In the genomic region with DNA sequence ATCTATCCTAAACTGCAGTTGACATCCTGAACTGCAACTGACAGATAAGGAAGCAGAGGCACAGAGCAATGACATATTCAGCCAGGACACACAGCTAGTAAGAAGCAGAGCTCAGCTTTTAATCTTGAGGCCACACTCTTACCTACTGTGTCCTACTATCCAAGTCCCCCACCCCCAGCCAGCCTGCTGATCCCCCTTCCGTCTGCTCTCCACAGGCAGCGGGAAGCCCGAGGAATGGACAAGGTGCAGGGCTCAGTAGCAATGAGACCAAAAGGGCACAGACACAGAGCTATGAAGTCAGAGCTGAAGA, we compare ENCODE assay signal across 1 cellular context.
TF ChIP-seq lines count a peak whose summit lies in the region.

No MANE protein-coding gene starts in this region.

TF ChIP-seq in K562, 482 proteins besides CTCF, POLR2A, EP300 and RAD21 (continued from another document and continues in another):
- no peak for TF ChIP-seq SRSF9 (IDR thresholded peaks at IDR 0.05; ENCODE audit: borderline replicate concordance, low read depth, low read length)
- no peak for TF ChIP-seq NUFIP1 (IDR thresholded peaks at IDR 0.05; ENCODE audit: partially characterized antibody)
- no peak for TF ChIP-seq ZNF707 (CRISPR knock-in tag; conservative IDR thresholded peaks at IDR 0.05)
- TF ChIP-seq, protein P1, sequence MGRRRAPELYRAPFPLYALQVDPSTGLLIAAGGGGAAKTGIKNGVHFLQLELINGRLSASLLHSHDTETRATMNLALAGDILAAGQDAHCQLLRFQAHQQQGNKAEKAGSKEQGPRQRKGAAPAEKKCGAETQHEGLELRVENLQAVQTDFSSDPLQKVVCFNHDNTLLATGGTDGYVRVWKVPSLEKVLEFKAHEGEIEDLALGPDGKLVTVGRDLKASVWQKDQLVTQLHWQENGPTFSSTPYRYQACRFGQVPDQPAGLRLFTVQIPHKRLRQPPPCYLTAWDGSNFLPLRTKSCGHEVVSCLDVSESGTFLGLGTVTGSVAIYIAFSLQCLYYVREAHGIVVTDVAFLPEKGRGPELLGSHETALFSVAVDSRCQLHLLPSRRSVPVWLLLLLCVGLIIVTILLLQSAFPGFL (CRISPR knock-in tag; IDR thresholded peaks at IDR 0.05) = no peak
- peak; percentile 53; the same call in 1 of the 2 replicates for TF ChIP-seq STAT5A (IDR thresholded peaks at IDR 0.05; ENCODE audit: borderline replicate concordance, low read length)
- TF ChIP-seq BRD9 (IDR thresholded peaks at IDR 0.05; ENCODE audit: low read depth, partially characterized antibody) = peak; percentile 39
- peak; percentile 92 for TF ChIP-seq CBFA2T3 (IDR thresholded peaks at IDR 0.05)
- TF ChIP-seq THRAP3 (IDR thresholded peaks at IDR 0.05; ENCODE audit: borderline replicate concordance) = no peak
- TF ChIP-seq SIN3A (IDR thresholded peaks at IDR 0.05; ENCODE audit: borderline replicate concordance in 2 of 2, control insufficient read depth in 1 of 2, low read depth in 2 of 2, low read length in 2 of 2) = no peak
- TF ChIP-seq CREM (IDR thresholded peaks at IDR 0.05; ENCODE audit: low read depth) = no peak
- TF ChIP-seq, protein P2, sequence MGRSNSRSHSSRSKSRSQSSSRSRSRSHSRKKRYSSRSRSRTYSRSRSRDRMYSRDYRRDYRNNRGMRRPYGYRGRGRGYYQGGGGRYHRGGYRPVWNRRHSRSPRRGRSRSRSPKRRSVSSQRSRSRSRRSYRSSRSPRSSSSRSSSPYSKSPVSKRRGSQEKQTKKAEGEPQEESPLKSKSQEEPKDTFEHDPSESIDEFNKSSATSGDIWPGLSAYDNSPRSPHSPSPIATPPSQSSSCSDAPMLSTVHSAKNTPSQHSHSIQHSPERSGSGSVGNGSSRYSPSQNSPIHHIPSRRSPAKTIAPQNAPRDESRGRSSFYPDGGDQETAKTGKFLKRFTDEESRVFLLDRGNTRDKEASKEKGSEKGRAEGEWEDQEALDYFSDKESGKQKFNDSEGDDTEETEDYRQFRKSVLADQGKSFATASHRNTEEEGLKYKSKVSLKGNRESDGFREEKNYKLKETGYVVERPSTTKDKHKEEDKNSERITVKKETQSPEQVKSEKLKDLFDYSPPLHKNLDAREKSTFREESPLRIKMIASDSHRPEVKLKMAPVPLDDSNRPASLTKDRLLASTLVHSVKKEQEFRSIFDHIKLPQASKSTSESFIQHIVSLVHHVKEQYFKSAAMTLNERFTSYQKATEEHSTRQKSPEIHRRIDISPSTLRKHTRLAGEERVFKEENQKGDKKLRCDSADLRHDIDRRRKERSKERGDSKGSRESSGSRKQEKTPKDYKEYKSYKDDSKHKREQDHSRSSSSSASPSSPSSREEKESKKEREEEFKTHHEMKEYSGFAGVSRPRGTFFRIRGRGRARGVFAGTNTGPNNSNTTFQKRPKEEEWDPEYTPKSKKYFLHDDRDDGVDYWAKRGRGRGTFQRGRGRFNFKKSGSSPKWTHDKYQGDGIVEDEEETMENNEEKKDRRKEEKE (IDR thresholded peaks at IDR 0.05; ENCODE audit: borderline replicate concordance in 1 of 2, control insufficient read depth in 1 of 2, low read depth in 2 of 2, low read length in 1 of 2) = no peak
- TF ChIP-seq ZNF583 (CRISPR knock-in tag; IDR thresholded peaks at IDR 0.05) = no peak
- no peak for TF ChIP-seq THRB (CRISPR knock-in tag; conservative IDR thresholded peaks at IDR 0.05)
- no peak for TF ChIP-seq RFX1 (IDR thresholded peaks at IDR 0.05)
- TF ChIP-seq ETV6 (IDR thresholded peaks at IDR 0.05; ENCODE audit: borderline replicate concordance in 1 of 2, low read depth in 2 of 2, low read length in 1 of 2) = no peak
- TF ChIP-seq ETV6 (CRISPR knock-in tag; IDR thresholded peaks at IDR 0.05; ENCODE audit: borderline replicate concordance) = no peak
- TF ChIP-seq POLR2AphosphoS5 (IDR thresholded peaks at IDR 0.05; ENCODE audit: control insufficient read depth, insufficient read depth, low read depth, low read length) = peak; percentile 40; the same call in 1 of the 2 replicates
- no peak for TF ChIP-seq CHD4 (IDR thresholded peaks at IDR 0.05; ENCODE audit: insufficient read depth, insufficient replicate concordance, low read depth, low read length, poor library complexity, severe bottlenecking)
- TF ChIP-seq ZNF609 (CRISPR knock-in tag; IDR thresholded peaks at IDR 0.05; ENCODE audit: borderline replicate concordance) = no peak
- no peak for TF ChIP-seq ZNF408 (CRISPR knock-in tag; IDR thresholded peaks at IDR 0.05; ENCODE audit: low read depth)
- no peak for TF ChIP-seq MED1 (CRISPR knock-in tag; IDR thresholded peaks at IDR 0.05; ENCODE audit: borderline replicate concordance)
- TF ChIP-seq ZNF274 (IDR thresholded peaks at IDR 0.05; ENCODE audit: borderline replicate concordance, low read depth, low read length) = no peak
- TF ChIP-seq RBM15 (IDR thresholded peaks at IDR 0.05; ENCODE audit: insufficient read depth, low read length) = no peak
- no peak for TF ChIP-seq ZFPM2 (CRISPR knock-in tag; IDR thresholded peaks at IDR 0.05)
- TF ChIP-seq, protein P3, sequence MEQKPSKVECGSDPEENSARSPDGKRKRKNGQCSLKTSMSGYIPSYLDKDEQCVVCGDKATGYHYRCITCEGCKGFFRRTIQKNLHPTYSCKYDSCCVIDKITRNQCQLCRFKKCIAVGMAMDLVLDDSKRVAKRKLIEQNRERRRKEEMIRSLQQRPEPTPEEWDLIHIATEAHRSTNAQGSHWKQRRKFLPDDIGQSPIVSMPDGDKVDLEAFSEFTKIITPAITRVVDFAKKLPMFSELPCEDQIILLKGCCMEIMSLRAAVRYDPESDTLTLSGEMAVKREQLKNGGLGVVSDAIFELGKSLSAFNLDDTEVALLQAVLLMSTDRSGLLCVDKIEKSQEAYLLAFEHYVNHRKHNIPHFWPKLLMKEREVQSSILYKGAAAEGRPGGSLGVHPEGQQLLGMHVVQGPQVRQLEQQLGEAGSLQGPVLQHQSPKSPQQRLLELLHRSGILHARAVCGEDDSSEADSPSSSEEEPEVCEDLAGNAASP (IDR thresholded peaks at IDR 0.05) = no peak
- no peak for TF ChIP-seq SMARCA5 (IDR thresholded peaks at IDR 0.05)
- TF ChIP-seq TCF3 (CRISPR knock-in tag; IDR thresholded peaks at IDR 0.05) = peak; percentile 85
- peak; percentile 52; the same call in 1 of the 2 replicates for TF ChIP-seq PKNOX1 (IDR thresholded peaks at IDR 0.05)
- TF ChIP-seq, protein P4, sequence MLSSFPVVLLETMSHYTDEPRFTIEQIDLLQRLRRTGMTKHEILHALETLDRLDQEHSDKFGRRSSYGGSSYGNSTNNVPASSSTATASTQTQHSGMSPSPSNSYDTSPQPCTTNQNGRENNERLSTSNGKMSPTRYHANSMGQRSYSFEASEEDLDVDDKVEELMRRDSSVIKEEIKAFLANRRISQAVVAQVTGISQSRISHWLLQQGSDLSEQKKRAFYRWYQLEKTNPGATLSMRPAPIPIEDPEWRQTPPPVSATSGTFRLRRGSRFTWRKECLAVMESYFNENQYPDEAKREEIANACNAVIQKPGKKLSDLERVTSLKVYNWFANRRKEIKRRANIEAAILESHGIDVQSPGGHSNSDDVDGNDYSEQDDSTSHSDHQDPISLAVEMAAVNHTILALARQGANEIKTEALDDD (IDR thresholded peaks at IDR 0.05) = peak; percentile 73
- TF ChIP-seq FOXA1 (IDR thresholded peaks at IDR 0.05; ENCODE audit: borderline replicate concordance) = no peak
- TF ChIP-seq, protein P5, sequence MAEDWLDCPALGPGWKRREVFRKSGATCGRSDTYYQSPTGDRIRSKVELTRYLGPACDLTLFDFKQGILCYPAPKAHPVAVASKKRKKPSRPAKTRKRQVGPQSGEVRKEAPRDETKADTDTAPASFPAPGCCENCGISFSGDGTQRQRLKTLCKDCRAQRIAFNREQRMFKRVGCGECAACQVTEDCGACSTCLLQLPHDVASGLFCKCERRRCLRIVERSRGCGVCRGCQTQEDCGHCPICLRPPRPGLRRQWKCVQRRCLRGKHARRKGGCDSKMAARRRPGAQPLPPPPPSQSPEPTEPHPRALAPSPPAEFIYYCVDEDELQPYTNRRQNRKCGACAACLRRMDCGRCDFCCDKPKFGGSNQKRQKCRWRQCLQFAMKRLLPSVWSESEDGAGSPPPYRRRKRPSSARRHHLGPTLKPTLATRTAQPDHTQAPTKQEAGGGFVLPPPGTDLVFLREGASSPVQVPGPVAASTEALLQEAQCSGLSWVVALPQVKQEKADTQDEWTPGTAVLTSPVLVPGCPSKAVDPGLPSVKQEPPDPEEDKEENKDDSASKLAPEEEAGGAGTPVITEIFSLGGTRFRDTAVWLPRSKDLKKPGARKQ (CRISPR knock-in tag; IDR thresholded peaks at IDR 0.05) = no peak
- TF ChIP-seq MAFG (tag; conservative IDR thresholded peaks at IDR 0.05) = no peak
- no peak for TF ChIP-seq SOX6 (IDR thresholded peaks at IDR 0.05)
- no peak for TF ChIP-seq TEAD1 (CRISPR knock-in tag; IDR thresholded peaks at IDR 0.05)
- TF ChIP-seq MTA1 (IDR thresholded peaks at IDR 0.05; ENCODE audit: borderline replicate concordance) = no peak
- no peak for TF ChIP-seq PTBP1 (IDR thresholded peaks at IDR 0.05; ENCODE audit: low read depth, low read length)
- no peak for TF ChIP-seq MYBL2 (IDR thresholded peaks at IDR 0.05; ENCODE audit: low read depth)
- no peak for TF ChIP-seq MYBL2 (CRISPR knock-in tag; IDR thresholded peaks at IDR 0.05; ENCODE audit: borderline replicate concordance)
- TF ChIP-seq ARHGAP35 (IDR thresholded peaks at IDR 0.05; ENCODE audit: partially characterized antibody) = no peak
- TF ChIP-seq ZNF445 (CRISPR knock-in tag; IDR thresholded peaks at IDR 0.05; ENCODE audit: low read depth) = no peak
- TF ChIP-seq ESRRA (IDR thresholded peaks at IDR 0.05; ENCODE audit: borderline replicate concordance, low read depth) = no peak
- TF ChIP-seq CBFA2T2 (conservative IDR thresholded peaks at IDR 0.05) = peak; percentile 83
- TF ChIP-seq ZNF431 (CRISPR knock-in tag; IDR thresholded peaks at IDR 0.05) = no peak
- no peak for TF ChIP-seq SIX5 (IDR thresholded peaks at IDR 0.05; ENCODE audit: borderline replicate concordance in 1 of 2, insufficient read depth in 1 of 2, low read depth in 1 of 2, low read length in 2 of 2)
- TF ChIP-seq, protein P6, sequence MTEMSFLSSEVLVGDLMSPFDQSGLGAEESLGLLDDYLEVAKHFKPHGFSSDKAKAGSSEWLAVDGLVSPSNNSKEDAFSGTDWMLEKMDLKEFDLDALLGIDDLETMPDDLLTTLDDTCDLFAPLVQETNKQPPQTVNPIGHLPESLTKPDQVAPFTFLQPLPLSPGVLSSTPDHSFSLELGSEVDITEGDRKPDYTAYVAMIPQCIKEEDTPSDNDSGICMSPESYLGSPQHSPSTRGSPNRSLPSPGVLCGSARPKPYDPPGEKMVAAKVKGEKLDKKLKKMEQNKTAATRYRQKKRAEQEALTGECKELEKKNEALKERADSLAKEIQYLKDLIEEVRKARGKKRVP (CRISPR knock-in tag; IDR thresholded peaks at IDR 0.05) = no peak
- no peak for TF ChIP-seq POLR2H (tag; IDR thresholded peaks at IDR 0.05; ENCODE audit: low read depth)
- TF ChIP-seq HOXB6 (CRISPR knock-in tag; IDR thresholded peaks at IDR 0.05; ENCODE audit: borderline replicate concordance) = no peak
- no peak for TF ChIP-seq ZNF3 (CRISPR knock-in tag; IDR thresholded peaks at IDR 0.05)
